Comparison of ENCODE assay signal across 14 cellular contexts in genomic region chr1:162625624-162626023, GRCh38. TPM values are rescaled to one million over a fixed set of nuclear protein-coding genes. Genes with fewer than 3 reads are reported as not detected.
A peak's percentile ranks its signal among the peaks of the same experiment; 100 is the strongest.
DNase-seq lines count a peak whose midpoint lies in the region; ATAC-seq and TF ChIP-seq lines count a peak whose summit lies in the region.
"Had no signal": no experiment of that assay in that cellular context is flagged by ENCODE, and none has a peak within 500 bp of the region (broad histone marks: within the 10 kb centered on the region; RNA-seq: fewer than 3 reads in every experiment).

No MANE protein-coding gene starts in this region.

- H3K9ac ChIP-seq in PC-3 (ENCODE audit: low read length) = no peak overlapping the region

- H3F3A ChIP-seq in PC-3 (ENCODE audit: low read length, unreplicated experiment) = no peaks in the 10 kb centered on the region
- H3F3A ChIP-seq in PC-9 (ENCODE audit: insufficient read depth, low read depth) = no peaks in the 10 kb centered on the region

- H2AFZ ChIP-seq in hepatocyte (no peak overlapping the region), PC-3 (ENCODE audit: low read length) (no peak overlapping the region), PC-9 (no peak overlapping the region)

- H3K9me2 ChIP-seq in hepatocyte (replicated peaks; ENCODE audit: insufficient read depth) (no peaks in the 10 kb centered on the region), PC-3 (replicated peaks; ENCODE audit: low read length) (no peaks in the 10 kb centered on the region), PC-9 (ENCODE audit: insufficient read depth) (no peaks in the 10 kb centered on the region)

- peak in 1 of 4 donors; percentile 46 for TF ChIP-seq EP300 in sigmoid colon (IDR thresholded peaks at IDR 0.05)

- intact Hi-C loops in left ventricle myocardium inferior (cut with micrococcal nuclease) (no loop called here), heart right ventricle (cut with DNase I) (loop anchor here in 1 of 10 donors (10.0 kb wide), 1 partner anchor 149 kb away; no protein-coding TSS in a partner anchor), sigmoid colon (cut with DNase I) (loop anchor here (5.0 kb wide), 1 partner anchor 167 kb away; the partner anchor contains the start of gene HSD17B7), PC-3 (cut with micrococcal nuclease) (loop anchor here (5.0 to 10.0 kb wide), 2 partner anchors 67 to 231 kb away; no protein-coding TSS in a partner anchor), body of pancreas (cut with DNase I) (no loop called here), PC-9 (cut with micrococcal nuclease; ENCODE audit: unreplicated experiment) (no loop called here)

- peaks cover 19% of the 10 kb centered on the region for H3K4me1 ChIP-seq in left ventricle myocardium inferior
- H3K4me1 ChIP-seq in heart right ventricle = peaks cover 2 to 30% (median 15%) of the 10 kb centered on the region in 9 donors
- peaks cover 22% of the 10 kb centered on the region for H3K4me1 ChIP-seq in hepatocyte (ENCODE audit: insufficient read depth)
- H3K4me1 ChIP-seq in sigmoid colon = peaks cover 0 to 68% (median 58%) of the 10 kb centered on the region in 4 donors
- H3K4me1 ChIP-seq in PC-3 (ENCODE audit: insufficient read depth, low read length) = no peaks in the 10 kb centered on the region
- H3K4me1 ChIP-seq in body of pancreas = no peaks in the 10 kb centered on the region
- no peaks in the 10 kb centered on the region for H3K4me1 ChIP-seq in PC-9 (replicated peaks; ENCODE audit: insufficient read depth)

- no peak for TF ChIP-seq CTCF in left ventricle myocardium inferior (IDR thresholded peaks at IDR 0.05; ENCODE audit: borderline replicate concordance)
- no peak for TF ChIP-seq CTCF in heart right ventricle (IDR thresholded peaks at IDR 0.05)
- no peak for TF ChIP-seq CTCF in hepatocyte (IDR thresholded peaks at IDR 0.05; ENCODE audit: poor library complexity)
- no peak for TF ChIP-seq CTCF in sigmoid colon (IDR thresholded peaks at IDR 0.05)
- no peak for TF ChIP-seq CTCF in PC-3 (conservative IDR thresholded peaks at IDR 0.05; ENCODE audit: low read depth, low read length)
- no peak for TF ChIP-seq CTCF in body of pancreas (IDR thresholded peaks at IDR 0.05)
- no peak for TF ChIP-seq CTCF in PC-9 (conservative IDR thresholded peaks at IDR 0.05)

- H3K9me3 ChIP-seq in left ventricle myocardium inferior (replicated peaks) = no peaks in the 10 kb centered on the region
- no peaks in the 10 kb centered on the region for H3K9me3 ChIP-seq in heart right ventricle
- H3K9me3 ChIP-seq in hepatocyte (ENCODE audit: low read depth) = no peaks in the 10 kb centered on the region
- no peaks in the 10 kb centered on the region for H3K9me3 ChIP-seq in sigmoid colon
- H3K9me3 ChIP-seq in PC-3 (ENCODE audit: low read length) = no peaks in the 10 kb centered on the region
- H3K9me3 ChIP-seq in body of pancreas = no peaks in the 10 kb centered on the region
- no peaks in the 10 kb centered on the region for H3K9me3 ChIP-seq in PC-9 (ENCODE audit: insufficient read depth, low read depth)

- CTCF ChIA-PET in PC-3 (lab: Charles Lee) = no interaction called here
- CTCF ChIA-PET in PC-9 (lab: Charles Lee) = no interaction called here

- POLR2A ChIA-PET in PC-3 (lab: Charles Lee; ENCODE audit: unreplicated experiment) = interaction anchor here (0.5 kb wide), 1 partner anchor 84 kb away, joined by 11 read pairs; no protein-coding TSS in a partner anchor
- POLR2A ChIA-PET in PC-9 (lab: Charles Lee; ENCODE audit: unreplicated experiment) = no interaction called here

- H3K27me3 ChIP-seq in left ventricle myocardium inferior (ENCODE audit: low read depth) = no peaks in the 10 kb centered on the region
- H3K27me3 ChIP-seq in heart right ventricle = no peaks in the 10 kb centered on the region
- H3K27me3 ChIP-seq in hepatocyte = no peaks in the 10 kb centered on the region
- H3K27me3 ChIP-seq in sigmoid colon = no peaks in the 10 kb centered on the region
- no peaks in the 10 kb centered on the region for H3K27me3 ChIP-seq in PC-3 (ENCODE audit: low read length)
- no peaks in the 10 kb centered on the region for H3K27me3 ChIP-seq in body of pancreas
- H3K27me3 ChIP-seq in PC-9 (ENCODE audit: insufficient read depth, low read depth) = no peaks in the 10 kb centered on the region

- ATAC-seq in heart right ventricle (no peak), GM19467 (IDR thresholded peaks at IDR 0.05; ENCODE audit: unreplicated experiment) (no peak), PC-3 (no peak), body of pancreas (no peak)

- 64 to 75% methylated on average over 2 of the region's 2 CpGs for WGBS in heart right ventricle, 2 donors
- 41% methylated on average over 2 of the region's 2 CpGs for WGBS in hepatocyte (ENCODE audit: low lambda C conversion rate, missing lambda C conversion rate)
- 66 to 71% methylated on average over 2 of the region's 2 CpGs for WGBS in sigmoid colon, 2 donors
- WGBS in body of pancreas, 2 donors = 66 to 77% methylated on average over 2 of the region's 2 CpGs

- BruUV-seq in PC-3 (replicated peaks; lab: Mats Ljungman, UMichigan) (no TSS peak), PC-9 (replicated peaks; lab: Mats Ljungman, UMichigan) (no TSS peak)

- H3K4me2 ChIP-seq in hepatocyte (no peak overlapping the region), PC-3 (ENCODE audit: low read length) (no peak overlapping the region), PC-9 (no peak overlapping the region)

- no peak overlapping the region for H3K4me3 ChIP-seq in left ventricle myocardium inferior
- no peak overlapping the region for H3K4me3 ChIP-seq in heart right ventricle
- H3K4me3 ChIP-seq in hepatocyte = no peak overlapping the region
- H3K4me3 ChIP-seq in sigmoid colon = no peak overlapping the region
- H3K4me3 ChIP-seq in PC-3 (ENCODE audit: low read length) = no peak overlapping the region
- no peak overlapping the region for H3K4me3 ChIP-seq in body of pancreas
- H3K4me3 ChIP-seq in PC-9 = no peak overlapping the region

- H3K79me2 ChIP-seq in hepatocyte = no peaks in the 10 kb centered on the region
- H3K79me2 ChIP-seq in PC-3 (ENCODE audit: low read length) = no peaks in the 10 kb centered on the region
- no peaks in the 10 kb centered on the region for H3K79me2 ChIP-seq in PC-9 (ENCODE audit: low read depth)

- DNase-seq in left ventricle myocardium inferior = no peak
- no peak for DNase-seq in heart right ventricle
- no peak for DNase-seq in hepatocyte (ENCODE audit: low spot score)
- no peak for DNase-seq in sigmoid colon
- no peak for DNase-seq in PC-3
- no peak for DNase-seq in body of pancreas
- no peak for DNase-seq in PC-9
- DNase-seq: DMS 273 treated with DMSO at 0.1 percent for 48 hours, GF-D8, NCI-H1417, NCI-H1930, NCI-H69 had no signal

- H3K27ac ChIP-seq in left ventricle myocardium inferior (replicated peaks) (peak overlapping the region; percentile 58), heart right ventricle (peak overlapping the region in 5 of 10 donors; percentile 62 to 75 (median 65)), hepatocyte (peak overlapping the region; percentile 15), sigmoid colon (peak overlapping the region; percentile 74 to 94 (median 87)), PC-3 (ENCODE audit: low read length) (no peak overlapping the region), body of pancreas (no peak overlapping the region), PC-9 (no peak overlapping the region)
- H3K27ac ChIP-seq: C4-2B had no signal

- H3K36me3 ChIP-seq in left ventricle myocardium inferior = no peaks in the 10 kb centered on the region
- H3K36me3 ChIP-seq in heart right ventricle = no peaks in the 10 kb centered on the region
- no peaks in the 10 kb centered on the region for H3K36me3 ChIP-seq in hepatocyte (replicated peaks; ENCODE audit: insufficient read depth, low read depth)
- H3K36me3 ChIP-seq in sigmoid colon = no peaks in the 10 kb centered on the region
- no peaks in the 10 kb centered on the region for H3K36me3 ChIP-seq in PC-3 (ENCODE audit: low read depth, low read length)
- no peaks in the 10 kb centered on the region for H3K36me3 ChIP-seq in body of pancreas (replicated peaks in 1 of 2; ENCODE audit: insufficient read depth in 1 of 2, low read depth in 2 of 2)
- H3K36me3 ChIP-seq in PC-9 (ENCODE audit: low read depth) = no peaks in the 10 kb centered on the region

- TF ChIP-seq POLR2A in sigmoid colon (IDR thresholded peaks at IDR 0.05) = no peak
- TF ChIP-seq POLR2A in body of pancreas (IDR thresholded peaks at IDR 0.05) = no peak

- H4K20me1 ChIP-seq in hepatocyte (ENCODE audit: insufficient read depth, poor library complexity, severe bottlenecking) (no peaks in the 10 kb centered on the region), PC-3 (ENCODE audit: low read length) (no peaks in the 10 kb centered on the region), PC-9 (ENCODE audit: insufficient read depth) (no peaks in the 10 kb centered on the region)

RNA-seq across cellular contexts. Expression of gene DDR2, which starts 6.6 kb away (rescaled TPM):
- total RNA-seq in left ventricle myocardium inferior (26.9 TPM), heart right ventricle (10 to 100 TPM; 16.1 to 32.0 (median 22.9) TPM), hepatocyte (40.2 and 40.7 TPM in 2 replicates), sigmoid colon (100 to 1,000 TPM; 150 to 236 (median 225) TPM), PC-3 (2014; rRNA removed) (0.77 and 1.4 TPM in 2 replicates), body of pancreas (10 to 100 TPM in 1 of 2 donors, 1 to 10 TPM in 1; 7.8 to 20.8 TPM), PC-9 (2021) (0.05 and 0.35 TPM in 2 replicates)
- polyA plus RNA-seq in heart right ventricle (1 to 10 TPM; 5.1 to 9.3 TPM), hepatocyte (15.7 and 21.6 TPM in 2 replicates), sigmoid colon (10 to 100 TPM in 2 of 3 donors, 1 to 10 TPM in 1; 3.5 to 50.5 (median 18.0) TPM)

Comparison
In these comparisons a context has a peak if more than half of its experiments do, and no peak if none do; other contexts are left out.
1. H3K27ac ChIP-seq: peak in left ventricle myocardium inferior (single experiment), hepatocyte (single experiment) and sigmoid colon (4 of 4); none in PC-3 (single experiment), body of pancreas (0 of 4) and PC-9 (single experiment).
2. intact Hi-C loops: an anchor here in sigmoid colon (5.0 kb wide) and PC-3 (5.0 to 10.0 kb wide); none called in left ventricle myocardium inferior, body of pancreas and PC-9.